In the genomic region with DNA sequence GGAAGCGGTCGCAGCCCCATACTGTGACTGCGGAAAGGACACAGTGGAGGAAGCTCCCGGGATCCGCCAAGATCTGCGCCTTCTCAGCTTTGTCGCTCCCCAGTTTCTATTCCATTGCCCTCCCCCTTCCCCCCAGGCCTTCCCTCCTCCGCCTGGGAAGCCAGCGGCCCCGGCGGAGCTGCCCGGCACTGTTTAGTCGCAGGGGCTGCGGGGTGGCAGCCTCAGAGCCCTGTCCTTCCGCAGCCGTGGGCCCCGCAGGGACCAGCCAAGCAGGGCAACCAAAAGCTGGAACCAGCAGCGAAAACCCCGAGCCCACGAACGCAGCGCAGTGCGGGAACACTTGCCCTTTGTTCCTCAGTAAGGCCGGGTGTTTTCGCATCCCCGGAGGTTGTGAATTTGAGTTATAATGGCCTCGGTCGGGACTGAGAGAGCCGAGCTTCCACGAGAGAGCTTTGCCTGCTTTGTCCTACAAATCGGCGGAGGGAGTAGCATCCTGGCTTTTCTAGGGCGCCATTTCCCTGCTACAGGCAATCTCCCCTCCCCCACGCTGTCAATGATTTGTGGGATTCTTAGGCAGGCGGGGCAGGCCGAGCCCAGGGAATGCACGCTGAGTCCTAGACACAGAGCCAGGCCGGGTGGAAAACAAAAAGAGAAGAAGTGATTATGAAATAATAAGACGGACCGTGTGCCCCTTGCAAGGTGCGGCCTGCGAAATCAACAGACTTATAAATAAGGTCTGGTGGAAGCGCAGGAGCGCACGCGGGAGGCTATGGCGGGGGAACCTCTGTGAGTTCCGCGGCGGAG, we compare ENCODE assay signal across 9 cellular contexts. TPM values are rescaled to one million over a fixed set of nuclear protein-coding genes. Genes with fewer than 3 reads are reported as not detected.
DNase-seq lines count a peak whose midpoint lies in the region; FAIRE-seq and TF ChIP-seq lines count a peak whose summit lies in the region.
"Had no signal": no experiment of that assay in that cellular context is flagged by ENCODE, and none has a peak within 500 bp of the region (broad histone marks: within the 10 kb centered on the region; RNA-seq: fewer than 3 reads in every experiment).

No MANE protein-coding gene starts in this region.

- peak overlapping the region in 1 of 2 experiments; percentile 79 for H3K14ac ChIP-seq in mesenchymal stem cell (ENCODE audit: low read length in 2 of 2)

- intact Hi-C loops in thyroid gland (cut with DNase I), result no loop called here

- peak overlapping the region; percentile 4 for H3K27ac Mint-ChIP-seq in endodermal cell

- H3K4ac ChIP-seq in mesenchymal stem cell (ENCODE audit: low read depth in 1 of 2, low read length in 2 of 2), result peak overlapping the region in 1 of 2 experiments; percentile 11

- peak overlapping the region in 1 of 2 experiments; percentile 14 for H3K23ac ChIP-seq in mesenchymal stem cell (ENCODE audit: low read length in 2 of 2)

- H3K9ac ChIP-seq in endodermal cell (ENCODE audit: extremely low read depth, low read length, poor library complexity, severe bottlenecking) (peak overlapping the region; percentile 21), mesenchymal stem cell (ENCODE audit: low read length) (peak overlapping the region; percentile 70)

- H3K9me3 ChIP-seq in endodermal cell (ENCODE audit: control insufficient read depth, low read length) (no peaks in the 10 kb centered on the region), mesenchymal stem cell (ENCODE audit: control insufficient read depth, low read length) (no peaks in the 10 kb centered on the region), thyroid gland (no peaks in the 10 kb centered on the region)

- H3K4me3 Mint-ChIP-seq in endodermal cell, result peak overlapping the region; percentile 65

- TF ChIP-seq CTCF in endodermal cell (conservative IDR thresholded peaks at IDR 0.05), result no peak
- no peak for TF ChIP-seq CTCF in thyroid gland (IDR thresholded peaks at IDR 0.05)

- no peaks in the 10 kb centered on the region for H3K79me2 ChIP-seq in ACC112 (ENCODE audit: control insufficient read depth, insufficient read depth, low read length, unreplicated experiment)

- H3K27me3 ChIP-seq in ACC112 (ENCODE audit: insufficient read depth, low read length) (peaks cover 90% of the 10 kb centered on the region), endodermal cell (ENCODE audit: control insufficient read depth, insufficient read depth, low read length, poor library complexity, severe bottlenecking) (peaks cover 51% of the 10 kb centered on the region), mesenchymal stem cell (ENCODE audit: control insufficient read depth in 1 of 2, insufficient read depth in 1 of 2, low read length in 2 of 2) (peaks cover 42 to 89% of the 10 kb centered on the region in 2 experiments), thyroid gland (peaks cover 15% of the 10 kb centered on the region)

- H4K91ac ChIP-seq in mesenchymal stem cell (ENCODE audit: low read length), result peak overlapping the region; percentile 79

- no peaks in the 10 kb centered on the region for H3K4me1 ChIP-seq in ACC112 (ENCODE audit: control insufficient read depth, insufficient read depth, low read length, unreplicated experiment)
- H3K4me1 ChIP-seq in endodermal cell (ENCODE audit: control insufficient read depth, insufficient read depth, low read length), result peaks cover 3% of the 10 kb centered on the region
- peaks cover 34% of the 10 kb centered on the region for H3K4me1 ChIP-seq in mesenchymal stem cell (ENCODE audit: control insufficient read depth, insufficient read depth, low read depth, low read length)
- H3K4me1 ChIP-seq in thyroid gland, result peaks cover 44 to 47% of the 10 kb centered on the region in 2 donors

- H3K36me3 ChIP-seq in ACC112 (ENCODE audit: insufficient read depth, low read length) (no peaks in the 10 kb centered on the region), endodermal cell (ENCODE audit: control insufficient read depth, insufficient read depth, low read length) (no peaks in the 10 kb centered on the region), mesenchymal stem cell (ENCODE audit: control insufficient read depth in 1 of 2, insufficient read depth in 2 of 2, low read depth in 1 of 2, low read length in 2 of 2) (no peaks in the 10 kb centered on the region), thyroid gland (no peaks in the 10 kb centered on the region)

- peaks cover 17% of the 10 kb centered on the region for H3K4me1 Mint-ChIP-seq in endodermal cell

- DNase-seq in HCEC 1CT (peak; percentile 65), RCC 7860 (ENCODE audit: low spot score) (peak; percentile 66), endodermal cell (peak; percentile 92), mesenchymal stem cell (peak; percentile 81), thyroid gland (peak; percentile 48 to 53), RPMI8226 (no peak)
- DNase-seq in activated CD4-positive, alpha-beta T cell treated with anti-CD3 and anti-CD28 coated beads for 4 hours, result no peak

- H3K27ac ChIP-seq in ACC112 (ENCODE audit: low read depth, low read length), result no peak overlapping the region
- peak overlapping the region; percentile 99 for H3K27ac ChIP-seq in endodermal cell (ENCODE audit: low read depth, low read length)
- peak overlapping the region; percentile 91 for H3K27ac ChIP-seq in mesenchymal stem cell (ENCODE audit: low read length, poor library complexity, severe bottlenecking)
- peak overlapping the region in 1 of 3 donors; percentile 24 for H3K27ac ChIP-seq in thyroid gland

- H3K4me3 ChIP-seq in ACC112 (ENCODE audit: low read depth, low read length), result peak overlapping the region; percentile 76
- H3K4me3 ChIP-seq in endodermal cell (ENCODE audit: low read length), result peak overlapping the region; percentile 84
- peak overlapping the region; percentile 73 to 77 for H3K4me3 ChIP-seq in mesenchymal stem cell (ENCODE audit: insufficient read depth in 1 of 2, low read depth in 1 of 2, low read length in 2 of 2)
- H3K4me3 ChIP-seq in thyroid gland (replicated peaks in 1 of 3), result peak overlapping the region in 2 of 3 donors; percentile 2 to 36

- H2AFZ ChIP-seq in ACC112 (ENCODE audit: low read length, unreplicated experiment) (peak overlapping the region; percentile 29), mesenchymal stem cell (ENCODE audit: low read depth, low read length) (peak overlapping the region; percentile 83)

- peak overlapping the region; percentile 17 for H2BK15ac ChIP-seq in mesenchymal stem cell (ENCODE audit: low read depth, poor library complexity, severe bottlenecking)

- H2AK5ac ChIP-seq in mesenchymal stem cell (ENCODE audit: low read length, severe bottlenecking), result peak overlapping the region; percentile 30

- no peak for TF ChIP-seq POLR2A in thyroid gland (IDR thresholded peaks at IDR 0.05)

- H3K79me1 ChIP-seq in mesenchymal stem cell (replicated peaks; ENCODE audit: low read length, poor library complexity, severe bottlenecking), result peaks cover 6% of the 10 kb centered on the region

- H2BK12ac ChIP-seq in mesenchymal stem cell (ENCODE audit: low read length in 2 of 2), result peak overlapping the region in 1 of 2 experiments; percentile 45

- H2BK5ac ChIP-seq in mesenchymal stem cell (ENCODE audit: low read depth, low read length, poor library complexity, severe bottlenecking), result peak overlapping the region; percentile 75

- 0 to 1% methylated on average over 26 to 50 of the region's 50 CpGs for WGBS in endodermal cell (ENCODE audit: insufficient coverage in 1 of 2, insufficient read length in 1 of 2), 2 experiments
- WGBS in mesenchymal stem cell, result under 1% methylated on average over 49 of the region's 50 CpGs
- 4 to 7% methylated on average over 34 to 45 of the region's 50 CpGs for WGBS in thyroid gland, 2 donors

- H3K9me3 Mint-ChIP-seq in endodermal cell, result no peaks in the 10 kb centered on the region

- peak overlapping the region; percentile 89 for H3K4me2 ChIP-seq in mesenchymal stem cell (ENCODE audit: low read length, poor library complexity, severe bottlenecking)

- no peak for FAIRE-seq in RCC 7860 (lab: Jason Lieb, UNC)
- FAIRE-seq: colon had no signal

- peak overlapping the region; percentile 63 to 88 for H3K18ac ChIP-seq in mesenchymal stem cell (ENCODE audit: low read depth in 1 of 2, low read length in 2 of 2)

- peak overlapping the region; percentile 80 for H4K8ac ChIP-seq in mesenchymal stem cell (ENCODE audit: low read length)

- H2BK120ac ChIP-seq in mesenchymal stem cell (ENCODE audit: low read depth, low read length), result no peak overlapping the region

- H3K36me3 Mint-ChIP-seq in endodermal cell (ENCODE audit: low read depth), result no peaks in the 10 kb centered on the region

- peaks cover 75% of the 10 kb centered on the region for H3K27me3 Mint-ChIP-seq in endodermal cell (ENCODE audit: insufficient read depth)

RNA-seq across cellular contexts. Expression of a gene that starts 4.0 kb away (rescaled TPM):
- total RNA-seq in endodermal cell (100 to 1,000 TPM; 253 to 304 TPM), thyroid gland (1 to 10 TPM in 3 of 4 donors, not detected in 1; 1.1 to 6.1 (median 3.5) TPM)
- 836 TPM for polyA plus RNA-seq in endodermal cell (2013, experiment 1 of 2)
- 726 TPM for polyA plus RNA-seq in endodermal cell (2013, experiment 2 of 2)
- 24.5 TPM for polyA plus RNA-seq in mesenchymal stem cell (2013, experiment 1 of 2)
- polyA plus RNA-seq in mesenchymal stem cell (2013, experiment 2 of 2), result 25.5 TPM

RNA-seq across cellular contexts. Expression of a gene that starts 27.3 kb away (rescaled TPM):
- total RNA-seq in endodermal cell (10 to 100 TPM; 16.0 to 21.5 TPM), thyroid gland (10 to 100 TPM; 19.6 to 41.8 (median 34.4) TPM)
- polyA plus RNA-seq in endodermal cell (2013, experiment 1 of 2), result 18.5 TPM
- 18.2 TPM for polyA plus RNA-seq in endodermal cell (2013, experiment 2 of 2)
- 24.6 TPM for polyA plus RNA-seq in mesenchymal stem cell (2013, experiment 1 of 2)
- polyA plus RNA-seq in mesenchymal stem cell (2013, experiment 2 of 2), result 26.0 TPM

Comparison
In these comparisons a context has a peak if more than half of its experiments do, and no peak if none do; other contexts are left out.
1. H3K4me3 ChIP-seq: peak in every context shown above with its lines; median percentile 84 in endodermal cell; 76 in ACC112; 75 in mesenchymal stem cell; 19 in thyroid gland.
2. DNase-seq: peak in HCEC 1CT (single experiment), RCC 7860 (single experiment), endodermal cell (single experiment), mesenchymal stem cell (single experiment) and thyroid gland (2 of 2); none in RPMI8226 (single experiment) and activated CD4-positive, alpha-beta T cell treated with anti-CD3 and anti-CD28 coated beads for 4 hours (0 of 2).
3. RNA of a gene that starts 4.0 kb away (total RNA-seq): 253 to 304 TPM in endodermal cell; 1.1 to 6.1 TPM in thyroid gland; every median in the first group is over 10 times any median in the second.